In genomic region chrY:7729318-7730011, GRCh38 we compare ENCODE assay signal across 15 cellular contexts.
A peak's percentile ranks its signal among the peaks of the same experiment; 100 is the strongest.
DNase-seq lines count a peak whose midpoint lies in the region; ATAC-seq and TF ChIP-seq lines count a peak whose summit lies in the region.
"Had no signal": no experiment of that assay in that cellular context is flagged by ENCODE, and none has a peak within 500 bp of the region (broad histone marks: within the 10 kb centered on the region; RNA-seq: fewer than 3 reads in every experiment).

No MANE protein-coding gene starts in this region.

- H3K4me2 ChIP-seq in osteoblast (ENCODE audit: insufficient read depth, low read length) = no peak overlapping the region
- H3K4me2 ChIP-seq: neural progenitor cell had no signal

- no peaks in the 10 kb centered on the region for H4K20me1 ChIP-seq in osteoblast (ENCODE audit: insufficient read depth, low read length)

- H3K4me3 Mint-ChIP-seq in activated T-cell treated with anti-CD3 and anti-CD28 coated beads, Interleukin-2, amount 50 U/mL, for 72 hours = peak overlapping the region in 1 of 2 donors; percentile 29
- H3K4me3 Mint-ChIP-seq in stimulated activated naive CD8-positive, alpha-beta T cell treated with anti-CD3 and anti-CD28 coated beads, Interleukin-15, Interleukin-2, amounts not matched to agents 100 ng/mL and 50 ng/mL, for 24 hours = no peak overlapping the region
- H3K4me3 Mint-ChIP-seq: neural progenitor cell, T-cell had no signal

- no peak overlapping the region for H2AFZ ChIP-seq in osteoblast (ENCODE audit: low read length)
- H2AFZ ChIP-seq: neural progenitor cell had no signal

- peak in 1 of 2 donors; percentile 86 for ATAC-seq in activated T-cell treated with anti-CD3 and anti-CD28 coated beads, Interleukin-2, amount 50 U/mL, for 72 hours (replicated peaks in 1 of 2)
- no peak for ATAC-seq in left lung
- ATAC-seq: esophagus mucosa, GM12878, left ventricle myocardium superior, T-cell had no signal

- no peaks in the 10 kb centered on the region for H3K4me1 Mint-ChIP-seq in activated T-cell treated with anti-CD3 and anti-CD28 coated beads, Interleukin-2, amount 50 U/mL, for 72 hours (ENCODE audit: low read depth)
- H3K4me1 Mint-ChIP-seq in stimulated activated naive CD8-positive, alpha-beta T cell treated with anti-CD3 and anti-CD28 coated beads, Interleukin-15, Interleukin-2, amounts not matched to agents 100 ng/mL and 50 ng/mL, for 24 hours (ENCODE audit: low read depth) = peaks cover 24% of the 10 kb centered on the region
- H3K4me1 Mint-ChIP-seq: neural progenitor cell, T-cell had no signal

- no peaks in the 10 kb centered on the region for H3K27me3 Mint-ChIP-seq in activated T-cell treated with anti-CD3 and anti-CD28 coated beads, Interleukin-2, amount 50 U/mL, for 72 hours (ENCODE audit: low read depth)
- H3K27me3 Mint-ChIP-seq in stimulated activated naive CD8-positive, alpha-beta T cell treated with anti-CD3 and anti-CD28 coated beads, Interleukin-15, Interleukin-2, amounts not matched to agents 100 ng/mL and 50 ng/mL, for 24 hours = no peaks in the 10 kb centered on the region
- H3K27me3 Mint-ChIP-seq: T-cell had no signal

- H3K9me3 ChIP-seq in osteoblast (ENCODE audit: low read depth, low read length) = no peaks in the 10 kb centered on the region
- no peaks in the 10 kb centered on the region for H3K9me3 ChIP-seq in left lung

- TF ChIP-seq CTCF in choroid plexus epithelial cell (conservative IDR thresholded peaks at IDR 0.05; ENCODE audit: low read depth, low read length) = no peak
- TF ChIP-seq CTCF in osteoblast (IDR thresholded peaks at IDR 0.05; ENCODE audit: extremely low read depth, low read depth, low read length) = no peak
- no peak for TF ChIP-seq CTCF in left lung (IDR thresholded peaks at IDR 0.05)

- intact Hi-C loops in left lung (cut with DNase I) = no loop called here

- no peaks in the 10 kb centered on the region for H3K36me3 Mint-ChIP-seq in activated T-cell treated with anti-CD3 and anti-CD28 coated beads, Interleukin-2, amount 50 U/mL, for 72 hours (ENCODE audit: insufficient read depth in 2 of 2)
- H3K36me3 Mint-ChIP-seq in stimulated activated naive CD8-positive, alpha-beta T cell treated with anti-CD3 and anti-CD28 coated beads, Interleukin-15, Interleukin-2, amounts not matched to agents 100 ng/mL and 50 ng/mL, for 24 hours (ENCODE audit: low read depth) = no peaks in the 10 kb centered on the region
- H3K36me3 Mint-ChIP-seq: neural progenitor cell, T-cell had no signal

- H3K27ac ChIP-seq in osteoblast (ENCODE audit: low read depth, low read length) (no peak overlapping the region), left lung (peak overlapping the region in 1 of 2 donors; percentile 53)
- H3K27ac ChIP-seq: neural progenitor cell had no signal

- no peaks in the 10 kb centered on the region for H3K79me2 ChIP-seq in osteoblast (ENCODE audit: insufficient read depth, low read length)

- H3K9me3 Mint-ChIP-seq in activated T-cell treated with anti-CD3 and anti-CD28 coated beads, Interleukin-2, amount 50 U/mL, for 72 hours = no peaks in the 10 kb centered on the region
- no peaks in the 10 kb centered on the region for H3K9me3 Mint-ChIP-seq in stimulated activated naive CD8-positive, alpha-beta T cell treated with anti-CD3 and anti-CD28 coated beads, Interleukin-15, Interleukin-2, amounts not matched to agents 100 ng/mL and 50 ng/mL, for 24 hours
- H3K9me3 Mint-ChIP-seq: neural progenitor cell, T-cell had no signal

- H3K27ac Mint-ChIP-seq in activated T-cell treated with anti-CD3 and anti-CD28 coated beads, Interleukin-2, amount 50 U/mL, for 72 hours = peak overlapping the region; percentile 60
- H3K27ac Mint-ChIP-seq in stimulated activated naive CD8-positive, alpha-beta T cell treated with anti-CD3 and anti-CD28 coated beads, Interleukin-15, Interleukin-2, amounts not matched to agents 100 ng/mL and 50 ng/mL, for 24 hours = peak overlapping the region; percentile 79
- H3K27ac Mint-ChIP-seq: neural progenitor cell, T-cell had no signal

- H3K4me1 ChIP-seq in osteoblast (ENCODE audit: insufficient read depth, low read length) = no peaks in the 10 kb centered on the region
- H3K4me1 ChIP-seq in left lung = peaks cover 0 to 14% of the 10 kb centered on the region in 2 donors
- H3K4me1 ChIP-seq: neural progenitor cell had no signal

- no peaks in the 10 kb centered on the region for H3K36me3 ChIP-seq in osteoblast (ENCODE audit: insufficient read depth, low read length)
- no peaks in the 10 kb centered on the region for H3K36me3 ChIP-seq in left lung
- H3K36me3 ChIP-seq: neural progenitor cell had no signal

- DNase-seq in activated T-cell treated with anti-CD3 and anti-CD28 coated beads, Interleukin-2, amount 50 U/mL, for 72 hours = peak in 1 of 2 donors; percentile 10
- no peak for DNase-seq in activated T-cell treated with anti-CD3 and anti-CD28 coated beads, Interleukin-2, amount 50 U/mL, for 1 hour
- peak; percentile 2 for DNase-seq in NCI-H2107 (lab: John Stamatoyannopoulos, UW)
- peak; percentile 15 for DNase-seq in choroid plexus epithelial cell (ENCODE audit: low read depth)
- no peak for DNase-seq in osteoblast (ENCODE audit: insufficient read length, low spot score, missing footprints)
- DNase-seq in left lung = no peak
- no peak for DNase-seq in NCI-H2227 treated with DMSO at 0.1 percent for 48 hours (lab: John Stamatoyannopoulos, UW)
- DNase-seq: activated CD4-positive, alpha-beta T cell treated with anti-CD3 and anti-CD28 coated beads, Interleukin-2, amount 50 U/mL, for 1 hour; left ventricle myocardium superior; NCI-H2081 treated with DMSO at 0.1 percent for 48 hours; T-cell had no signal

- H3K4me3 ChIP-seq in choroid plexus epithelial cell (ENCODE audit: low read depth, low read length) (no peak overlapping the region), osteoblast (ENCODE audit: insufficient read depth, low read length) (no peak overlapping the region), left lung (no peak overlapping the region)
- H3K4me3 ChIP-seq: GM12878, neural progenitor cell had no signal

- H3K27me3 ChIP-seq in osteoblast (ENCODE audit: insufficient read depth, low read length) = no peaks in the 10 kb centered on the region
- H3K27me3 ChIP-seq in left lung = no peaks in the 10 kb centered on the region
- H3K27me3 ChIP-seq: neural progenitor cell had no signal

Comparison
In these comparisons a context has a peak if more than half of its experiments do, and no peak if none do; other contexts are left out.
1. DNase-seq: peak in NCI-H2107 (single experiment) and choroid plexus epithelial cell (single experiment); none in activated T-cell treated with anti-CD3 and anti-CD28 coated beads, Interleukin-2, amount 50 U/mL, for 1 hour (single experiment), osteoblast (single experiment), left lung (0 of 2) and NCI-H2227 treated with DMSO at 0.1 percent for 48 hours (single experiment).